ENCODE assay signal across 11 cellular contexts in the genomic region with DNA sequence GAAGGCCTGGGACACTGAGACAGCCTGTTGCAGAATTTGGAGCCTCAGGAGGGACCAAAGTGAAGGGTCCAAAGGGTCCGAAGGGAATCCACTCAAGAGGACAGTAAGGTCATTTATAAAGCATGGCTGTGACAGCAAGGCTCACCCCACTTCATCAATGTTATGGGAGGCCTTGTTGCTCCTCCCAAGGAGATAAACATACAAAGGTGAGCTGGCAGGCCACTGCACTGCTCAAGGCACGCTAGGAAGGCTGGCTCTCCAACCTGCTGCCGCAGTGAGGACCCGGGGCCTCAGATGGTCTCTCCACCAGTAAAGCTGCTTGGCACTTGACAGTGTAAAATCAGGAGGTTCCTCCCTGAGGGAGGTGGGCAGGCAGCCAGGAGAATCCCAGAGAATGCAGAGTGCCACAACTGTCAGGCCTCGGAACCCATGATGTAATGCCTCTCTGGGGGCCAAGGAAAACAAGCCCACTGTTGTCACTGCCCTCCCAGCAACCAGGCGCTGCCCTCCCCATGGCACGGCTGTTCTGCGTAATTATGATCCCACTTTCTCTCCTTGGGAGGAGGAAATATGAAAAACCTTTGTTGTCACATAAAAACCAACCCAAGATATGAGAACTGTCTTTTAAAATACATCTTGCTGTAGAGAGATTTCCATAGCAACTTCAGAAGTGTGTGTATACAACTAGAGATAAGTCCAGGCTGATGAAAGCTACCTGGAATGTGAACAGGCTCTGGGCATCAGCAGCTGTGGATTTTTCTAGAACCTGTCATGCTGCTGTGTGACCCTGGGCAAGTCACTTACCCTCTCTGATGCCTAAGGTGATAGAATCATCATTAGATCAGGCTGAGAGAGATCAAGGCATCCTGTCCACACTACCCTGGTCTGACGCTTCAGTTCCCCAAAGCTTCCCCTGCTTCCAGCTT.
A peak's percentile ranks its signal among the peaks of the same experiment; 100 is the strongest.
DNase-seq lines count a peak whose midpoint lies in the region; ATAC-seq, FAIRE-seq and TF ChIP-seq lines count a peak whose summit lies in the region.
"Had no signal": no experiment of that assay in that cellular context is flagged by ENCODE, and none has a peak within 500 bp of the region (broad histone marks: within the 10 kb centered on the region; RNA-seq: fewer than 3 reads in every experiment).

No MANE protein-coding gene starts in this region.

- H3K4me3 ChIP-seq in HepG2 (replicated peaks in 1 of 3; ENCODE audit: insufficient read depth in 1 of 3, low read depth in 2 of 3, low read length in 3 of 3) (no peak overlapping the region), right lobe of liver (no peak overlapping the region), cardiac fibroblast (replicated peaks in 1 of 2; ENCODE audit: low read depth in 2 of 2, low read length in 2 of 2) (no peak overlapping the region), aorta (ENCODE audit: low read length in 2 of 2) (no peak overlapping the region)
- H3K4me3 ChIP-seq: thoracic aorta had no signal

- H3K9me3 ChIP-seq in HepG2 (ENCODE audit: low read length), result no peaks in the 10 kb centered on the region
- H3K9me3 ChIP-seq in right lobe of liver, result no peaks in the 10 kb centered on the region
- H3K9me3 ChIP-seq in aorta (ENCODE audit: control insufficient read depth, low read length), result no peaks in the 10 kb centered on the region
- H3K9me3 ChIP-seq: thoracic aorta had no signal

- TF ChIP-seq CTCF in HepG2 (CRISPR knock-in tag; IDR thresholded peaks at IDR 0.05), result no peak
- TF ChIP-seq CTCF in right lobe of liver (IDR thresholded peaks at IDR 0.05), result no peak
- no peak for TF ChIP-seq CTCF in cardiac fibroblast (IDR thresholded peaks at IDR 0.05; ENCODE audit: low read depth, low read length)

- H3K4me1 ChIP-seq in HepG2 (ENCODE audit: insufficient read depth, low read length), result no peaks in the 10 kb centered on the region
- no peaks in the 10 kb centered on the region for H3K4me1 ChIP-seq in right lobe of liver
- no peaks in the 10 kb centered on the region for H3K4me1 ChIP-seq in aorta (ENCODE audit: control insufficient read depth in 1 of 2, insufficient read depth in 2 of 2, low read length in 2 of 2)

- H3K4me3 Mint-ChIP-seq in activated CD4-positive, alpha-beta T cell treated with anti-CD3 and anti-CD28 coated beads, Interleukin-2, amount 10 ng/mL, durations not matched to agents 24 days and 14 days, result no peak overlapping the region

- in situ Hi-C loops in HepG2 (cut with HindIII; ENCODE audit: extremely low pct_ligation_motif_present, low pct_unique_long_range_greater_than_20kb), result loop anchor here (5.0 to 10.0 kb wide), 2 partner anchors 110 to 203 kb away; a partner anchor contains a TSS

- H2AFZ ChIP-seq in HepG2 (ENCODE audit: low read length), result no peak overlapping the region

- no peaks in the 10 kb centered on the region for H4K20me1 ChIP-seq in HepG2 (ENCODE audit: insufficient read depth, low read length)

- H3K36me3 ChIP-seq in HepG2 (replicated peaks in 1 of 2; ENCODE audit: control insufficient read depth in 1 of 2, insufficient read depth in 2 of 2, low read length in 2 of 2), result no peaks in the 10 kb centered on the region
- no peaks in the 10 kb centered on the region for H3K36me3 ChIP-seq in right lobe of liver
- H3K36me3 ChIP-seq in aorta (ENCODE audit: control insufficient read depth in 1 of 2, insufficient read depth in 2 of 2, low read length in 1 of 2), result no peaks in the 10 kb centered on the region
- H3K36me3 ChIP-seq: thoracic aorta had no signal

- no TSS peak for BruUV-seq in HepG2 (replicated peaks; lab: Mats Ljungman, UMichigan)

- POLR2A ChIA-PET in HepG2 (lab: Yijun Ruan, JAX), result no interaction called here

- H3K27ac ChIP-seq in HepG2 (ENCODE audit: extremely low read length, insufficient read depth, low read length) (no peak overlapping the region), right lobe of liver (no peak overlapping the region), aorta (ENCODE audit: low read depth in 1 of 2, low read length in 2 of 2) (no peak overlapping the region)
- H3K27ac ChIP-seq: thoracic aorta had no signal

- CTCF ChIA-PET in HepG2 (lab: Yijun Ruan, JAX; ENCODE audit: low intra/inter-chr PET ratio, low total read pairs), result no interaction called here

- H3K27me3 ChIP-seq in HepG2 (ENCODE audit: control insufficient read depth in 1 of 2, insufficient read depth in 2 of 2, low read length in 2 of 2), result peaks cover 0 to 1% of the 10 kb centered on the region in 2 experiments; a peak in 1 of 5 replicates
- no peaks in the 10 kb centered on the region for H3K27me3 ChIP-seq in right lobe of liver
- H3K27me3 ChIP-seq in aorta (ENCODE audit: control insufficient read depth in 1 of 2, insufficient read depth in 2 of 2, low read length in 1 of 2), result no peaks in the 10 kb centered on the region

- TF ChIP-seq EP300 in HepG2 (IDR thresholded peaks at IDR 0.05; ENCODE audit: low read depth in 2 of 2, low read length in 2 of 2), result no peak
- no peak for TF ChIP-seq EP300 in HepG2 (CRISPR knock-in tag; IDR thresholded peaks at IDR 0.05; ENCODE audit: borderline replicate concordance)

- H3K4me1 Mint-ChIP-seq in activated CD4-positive, alpha-beta T cell treated with anti-CD3 and anti-CD28 coated beads, Interleukin-2, amount 10 ng/mL, durations not matched to agents 24 days and 14 days, result peaks cover 11% of the 10 kb centered on the region

- 24% methylated on average over 9 of the region's 9 CpGs for WGBS in HepG2 (ENCODE audit: low lambda C conversion rate)
- WGBS in right lobe of liver (ENCODE audit: insufficient coverage, low coverage, low lambda C conversion rate, missing lambda C conversion rate), result 70% methylated on average over 3 of the region's 9 CpGs
- WGBS in aorta, 2 donors, result 39% methylated on average over 9 of the region's 9 CpGs

- DNase-seq in HepG2 (ENCODE audit: low spot score), result no peak
- DNase-seq in right lobe of liver, result no peak
- DNase-seq in cardiac fibroblast (ENCODE audit: low read depth in 2 of 2), result peak; percentile 56 to 64
- peak; percentile 55 for DNase-seq in kidney tubule cell (ENCODE audit: low spot score)
- peak; percentile 54 to 73 for DNase-seq in aorta
- no peak for DNase-seq in mucosa of gallbladder (ENCODE audit: low spot score)
- DNase-seq in islet precursor cell, result no peak
- no peak for DNase-seq in activated CD4-positive, alpha-beta T cell treated with anti-CD3 and anti-CD28 coated beads, Interleukin-2, amount 10 ng/mL, durations not matched to agents 24 days and 14 days
- DNase-seq: GOT3 had no signal

- TF ChIP-seq POLR2A in HepG2 (IDR thresholded peaks at IDR 0.05; ENCODE audit: insufficient read depth in 1 of 2, low read depth in 2 of 2, low read length in 2 of 2), result no peak
- no peak for TF ChIP-seq POLR2A in right lobe of liver (IDR thresholded peaks at IDR 0.05)

- no peaks in the 10 kb centered on the region for H3K9me3 Mint-ChIP-seq in activated CD4-positive, alpha-beta T cell treated with anti-CD3 and anti-CD28 coated beads, Interleukin-2, amount 10 ng/mL, durations not matched to agents 24 days and 14 days

- H3K27me3 Mint-ChIP-seq in activated CD4-positive, alpha-beta T cell treated with anti-CD3 and anti-CD28 coated beads, Interleukin-2, amount 10 ng/mL, durations not matched to agents 24 days and 14 days, result peaks cover 14% of the 10 kb centered on the region

- TF ChIP-seq RAD21 in HepG2 (CRISPR knock-in tag; IDR thresholded peaks at IDR 0.05), result no peak

- intact Hi-C loops in HepG2 (cut with micrococcal nuclease; ENCODE audit: unreplicated experiment), result no loop called here
- intact Hi-C loops in right lobe of liver (cut with DNase I), result no loop called here
- intact Hi-C loops in aorta (cut with DNase I), result loop anchor here in 1 of 2 donors (10.0 kb wide), 1 partner anchor 103 kb away; no protein-coding TSS in a partner anchor
- intact Hi-C loops in activated CD4-positive, alpha-beta T cell treated with anti-CD3 and anti-CD28 coated beads, Interleukin-2, amount 10 ng/mL, durations not matched to agents 24 days and 14 days (cut with micrococcal nuclease), result loop anchor here (5.0 kb wide), 1 partner anchor 105 kb away; a partner anchor contains a TSS

- no peak for FAIRE-seq in HepG2 (lab: Jason Lieb, UNC)
- FAIRE-seq: GM12892 had no signal

- no peaks in the 10 kb centered on the region for H3K36me3 Mint-ChIP-seq in activated CD4-positive, alpha-beta T cell treated with anti-CD3 and anti-CD28 coated beads, Interleukin-2, amount 10 ng/mL, durations not matched to agents 24 days and 14 days (ENCODE audit: low read depth)

- ATAC-seq in HepG2, result no peak
- ATAC-seq in right lobe of liver, result no peak
- peak; percentile 59 for ATAC-seq in aorta (ENCODE audit: low FRiP score)

- H3K9ac ChIP-seq in HepG2 (ENCODE audit: insufficient read depth, low read depth, low read length), result no peak overlapping the region

- H3K27ac Mint-ChIP-seq in activated CD4-positive, alpha-beta T cell treated with anti-CD3 and anti-CD28 coated beads, Interleukin-2, amount 10 ng/mL, durations not matched to agents 24 days and 14 days, result no peak overlapping the region

- no peaks in the 10 kb centered on the region for H3K79me2 ChIP-seq in HepG2 (ENCODE audit: insufficient read depth, low read length)

- H3K4me2 ChIP-seq in HepG2 (ENCODE audit: low read depth, low read length), result no peak overlapping the region

TF ChIP-seq in HepG2, 621 proteins besides CTCF, POLR2A, EP300 and RAD21:
- TF ChIP-seq ZNF768 (CRISPR knock-in tag; IDR thresholded peaks at IDR 0.05), result peak; percentile 72; the same call in 1 of the 2 replicates
- no peak for TF ChIP-seq ZNF556 (CRISPR knock-in tag; IDR thresholded peaks at IDR 0.05; ENCODE audit: borderline replicate concordance)

Comparison
In these comparisons a context has a peak if more than half of its experiments do, and no peak if none do; other contexts are left out.
1. DNase-seq: peak in cardiac fibroblast (2 of 2), kidney tubule cell (single experiment) and aorta (2 of 2); none in HepG2 (single experiment), right lobe of liver (0 of 3), mucosa of gallbladder (single experiment), islet precursor cell (single experiment) and activated CD4-positive, alpha-beta T cell treated with anti-CD3 and anti-CD28 coated beads, Interleukin-2, amount 10 ng/mL, durations not matched to agents 24 days and 14 days (single experiment).